Comparison of ENCODE assay signal across 9 cellular contexts in genomic region chr6:119340766-119341487, GRCh38. TPM values are rescaled to one million over a fixed set of nuclear protein-coding genes. Genes with fewer than 3 reads are reported as not detected.
A peak's percentile ranks its signal among the peaks of the same experiment; 100 is the strongest.
DNase-seq lines count a peak whose midpoint lies in the region; ATAC-seq and TF ChIP-seq lines count a peak whose summit lies in the region.
"Had no signal": no experiment of that assay in that cellular context is flagged by ENCODE, and none has a peak within 500 bp of the region (broad histone marks: within the 10 kb centered on the region; RNA-seq: fewer than 3 reads in every experiment).

No MANE protein-coding gene starts in this region.

- H4K5ac ChIP-seq in mesendoderm (ENCODE audit: low read length): no peak overlapping the region

- ATAC-seq in GM21367 (IDR thresholded peaks at IDR 0.05; ENCODE audit: unreplicated experiment): no peak
- ATAC-seq in stimulated activated naive B cell treated with anti-CD40 and anti-IgM and Interleukin-4, amounts not matched to agents 10 μg/mL and 1 μg/mL and 100 μg/mL, for 72 hours (replicated peaks): no peak
- ATAC-seq in GM18498 (IDR thresholded peaks at IDR 0.05; ENCODE audit: unreplicated experiment): no peak

- WGBS in adrenal gland, 4 donors: 61 to 71% (median 66%) methylated on average over 9 of the region's 9 CpGs
- no CpG with 5 or more reads among the region's 9 CpGs for WGBS in mesendoderm (ENCODE audit: extremely low coverage, insufficient coverage, low lambda C conversion rate)

- intact Hi-C loops in cardiac septum (cut with DNase I): no loop called here
- intact Hi-C loops in adrenal gland (cut with DNase I): no loop called here

- H3K23ac ChIP-seq in mesendoderm (ENCODE audit: low read length): no peak overlapping the region

- H3K4me3 ChIP-seq in cardiac muscle cell: no peak overlapping the region
- H3K4me3 ChIP-seq in adrenal gland: no peak overlapping the region
- H3K4me3 ChIP-seq in mesendoderm (ENCODE audit: low read length): no peak overlapping the region

- H3K27ac Mint-ChIP-seq in stimulated activated naive B cell treated with anti-CD40 and anti-IgM and Interleukin-4, amounts not matched to agents 10 μg/mL and 1 μg/mL and 100 μg/mL, for 72 hours: no peak overlapping the region

- H3K9me3 Mint-ChIP-seq in stimulated activated naive B cell treated with anti-CD40 and anti-IgM and Interleukin-4, amounts not matched to agents 10 μg/mL and 1 μg/mL and 100 μg/mL, for 72 hours: no peaks in the 10 kb centered on the region

- H3K18ac ChIP-seq in mesendoderm (ENCODE audit: low read length): peak overlapping the region; percentile 60

- no peak overlapping the region for H3K4me2 ChIP-seq in mesendoderm (ENCODE audit: low read length)

- H2BK15ac ChIP-seq in mesendoderm (replicated peaks; ENCODE audit: low read depth): no peak overlapping the region

- H3K27ac ChIP-seq in cardiac muscle cell (peak overlapping the region; percentile 46), adrenal gland (peak overlapping the region in 3 of 5 donors; percentile 8 to 26 (median 22)), mesendoderm (ENCODE audit: low read depth, low read length) (peak overlapping the region; percentile 56)

- no peak for TF ChIP-seq POLR2A in adrenal gland (IDR thresholded peaks at IDR 0.05)

- H3K27me3 ChIP-seq in cardiac muscle cell (no peaks in the 10 kb centered on the region), adrenal gland (no peaks in the 10 kb centered on the region), mesendoderm (ENCODE audit: insufficient read depth, low read length, poor library complexity) (no peaks in the 10 kb centered on the region)

- H3K27me3 Mint-ChIP-seq in stimulated activated naive B cell treated with anti-CD40 and anti-IgM and Interleukin-4, amounts not matched to agents 10 μg/mL and 1 μg/mL and 100 μg/mL, for 72 hours: no peaks in the 10 kb centered on the region

- no peak overlapping the region for H4K8ac ChIP-seq in mesendoderm (ENCODE audit: low read depth, low read length)

- no peak overlapping the region for H3K4me3 Mint-ChIP-seq in stimulated activated naive B cell treated with anti-CD40 and anti-IgM and Interleukin-4, amounts not matched to agents 10 μg/mL and 1 μg/mL and 100 μg/mL, for 72 hours

- H3K4ac ChIP-seq in mesendoderm (ENCODE audit: low read depth, low read length): no peak overlapping the region

- H3K4me1 ChIP-seq in cardiac muscle cell (ENCODE audit: low read depth) (peaks cover 43% of the 10 kb centered on the region), adrenal gland (replicated peaks in 1 of 2) (peaks cover 0 to 92% of the 10 kb centered on the region in 2 donors), mesendoderm (ENCODE audit: control insufficient read depth, low read depth, low read length) (peaks cover 9% of the 10 kb centered on the region)

- peak overlapping the region; percentile 21 for H3K9ac ChIP-seq in mesendoderm (ENCODE audit: low read length)

- DNase-seq in cardiac muscle cell (ENCODE audit: low read depth in 1 of 2, low spot score in 1 of 2) (peak in 1 of 2 donors; percentile 47), cardiac septum (ENCODE audit: low spot score) (no peak), adrenal gland (no peak), mesendoderm (peak; percentile 98), amygdala (lab: John Stamatoyannopoulos, UW) (no peak)
- no peak for DNase-seq in stimulated activated naive B cell treated with anti-CD40 and anti-IgM and Interleukin-4, amounts not matched to agents 10 μg/mL and 1 μg/mL and 100 μg/mL, for 72 hours
- DNase-seq: NCI-H748 treated with DMSO at 0.1 percent for 48 hours had no signal

- peaks cover 26 to 88% of the 10 kb centered on the region in 2 donors for H3K4me1 Mint-ChIP-seq in stimulated activated naive B cell treated with anti-CD40 and anti-IgM and Interleukin-4, amounts not matched to agents 10 μg/mL and 1 μg/mL and 100 μg/mL, for 72 hours

- H3K9me3 ChIP-seq in cardiac muscle cell (ENCODE audit: low read depth) (no peaks in the 10 kb centered on the region), adrenal gland (replicated peaks in 1 of 3) (no peaks in the 10 kb centered on the region)

- no peak for TF ChIP-seq CTCF in cardiac muscle cell (IDR thresholded peaks at IDR 0.05; ENCODE audit: low read depth, low read length)
- TF ChIP-seq CTCF in adrenal gland (IDR thresholded peaks at IDR 0.05): no peak

- H2BK120ac ChIP-seq in mesendoderm (ENCODE audit: low read depth, low read length): no peak overlapping the region

- H3K36me3 ChIP-seq in cardiac muscle cell (no peaks in the 10 kb centered on the region), adrenal gland (replicated peaks in 1 of 2) (no peaks in the 10 kb centered on the region), mesendoderm (ENCODE audit: control insufficient read depth, insufficient read depth, low read length) (no peaks in the 10 kb centered on the region)

- H2BK5ac ChIP-seq in mesendoderm (ENCODE audit: low read length): peak overlapping the region; percentile 23

- H3K36me3 Mint-ChIP-seq in stimulated activated naive B cell treated with anti-CD40 and anti-IgM and Interleukin-4, amounts not matched to agents 10 μg/mL and 1 μg/mL and 100 μg/mL, for 72 hours: peaks cover 42 to 57% of the 10 kb centered on the region in 2 donors

- no peak overlapping the region for H2AK5ac ChIP-seq in mesendoderm (ENCODE audit: low read length)

- peaks cover 12% of the 10 kb centered on the region for H3K79me2 ChIP-seq in mesendoderm (ENCODE audit: control insufficient read depth, insufficient read depth, low read length)

- peak overlapping the region; percentile 12 for H3K56ac ChIP-seq in mesendoderm (ENCODE audit: low read length)

- peaks cover 7% of the 10 kb centered on the region for H3K79me1 ChIP-seq in mesendoderm (ENCODE audit: low read length)

RNA-seq across cellular contexts. Expression of gene MAN1A1, which starts 8.6 kb away (rescaled TPM):
- total RNA-seq in cardiac muscle cell (30.0 and 34.8 TPM in 2 replicates), cardiac septum (15.0 TPM), adrenal gland (100 to 1,000 TPM in 7 of 8 donors, 10 to 100 TPM in 1; 84.4 to 178 (median 129) TPM)
- polyA plus RNA-seq in cardiac muscle cell (19.2 and 21.5 TPM in 2 replicates), adrenal gland (10 to 100 TPM; 11.1 to 67.7 (median 20.8) TPM)
- 4.5 TPM for polyA plus RNA-seq in mesendoderm (2013, experiment 1 of 2)
- polyA plus RNA-seq in mesendoderm (2013, experiment 2 of 2): 4.1 TPM
